In the genomic region with DNA sequence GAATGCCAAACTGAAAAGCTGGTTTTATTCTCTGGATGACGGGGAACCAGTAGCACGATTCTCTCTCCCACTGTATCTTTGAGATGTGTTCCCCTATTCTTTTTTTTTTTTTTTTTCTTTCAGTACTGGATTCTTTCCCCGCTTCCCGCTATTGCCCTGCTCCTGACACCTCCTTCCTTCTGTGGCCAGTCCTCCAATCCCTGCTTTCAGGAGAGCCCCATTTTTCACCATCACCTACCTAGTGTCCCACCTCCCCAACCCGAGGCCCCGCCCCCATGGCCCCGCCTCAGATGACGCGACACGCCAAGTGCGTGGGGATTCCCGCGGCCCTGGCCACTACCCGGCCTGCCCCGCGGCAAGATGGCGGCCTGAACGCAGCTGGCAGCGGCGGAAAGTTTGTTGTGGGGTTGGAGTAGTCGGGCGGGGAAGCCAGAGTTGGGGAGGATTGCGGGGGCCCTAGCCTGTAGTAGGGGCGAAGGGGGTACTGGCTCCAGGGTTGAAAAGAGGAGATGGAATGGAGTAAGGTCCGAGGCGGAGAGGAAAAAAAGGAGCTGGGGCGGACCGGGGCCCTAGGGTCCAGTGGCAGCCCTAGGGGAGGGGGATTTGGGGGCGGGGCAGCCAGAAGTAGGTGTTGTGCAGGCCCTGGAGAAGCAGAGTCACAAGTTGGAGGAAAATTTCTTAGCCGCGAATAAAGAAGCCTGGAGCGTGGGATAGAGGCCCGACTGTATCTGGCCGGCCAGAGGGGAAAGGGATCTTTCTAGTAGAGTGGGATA, we compare ENCODE assay signal across 8 cellular contexts. TPM values are rescaled to one million over a fixed set of nuclear protein-coding genes. Genes with fewer than 3 reads are reported as not detected.
DNase-seq lines count a peak whose midpoint lies in the region; ATAC-seq and TF ChIP-seq lines count a peak whose summit lies in the region.

A gene with protein sequence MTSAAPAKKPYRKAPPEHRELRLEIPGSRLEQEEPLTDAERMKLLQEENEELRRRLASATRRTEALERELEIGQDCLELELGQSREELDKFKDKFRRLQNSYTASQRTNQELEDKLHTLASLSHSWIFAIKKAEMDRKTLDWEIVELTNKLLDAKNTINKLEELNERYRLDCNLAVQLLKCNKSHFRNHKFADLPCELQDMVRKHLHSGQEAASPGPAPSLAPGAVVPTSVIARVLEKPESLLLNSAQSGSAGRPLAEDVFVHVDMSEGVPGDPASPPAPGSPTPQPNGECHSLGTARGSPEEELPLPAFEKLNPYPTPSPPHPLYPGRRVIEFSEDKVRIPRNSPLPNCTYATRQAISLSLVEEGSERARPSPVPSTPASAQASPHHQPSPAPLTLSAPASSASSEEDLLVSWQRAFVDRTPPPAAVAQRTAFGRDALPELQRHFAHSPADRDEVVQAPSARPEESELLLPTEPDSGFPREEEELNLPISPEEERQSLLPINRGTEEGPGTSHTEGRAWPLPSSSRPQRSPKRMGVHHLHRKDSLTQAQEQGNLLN (plus strand): TSS at position 336 of the 773 bp plus-strand sequence. CDS start 21,432 bp downstream, outside the sequence.

- H3K9me3 ChIP-seq in iPS DF 6.9 (ENCODE audit: control insufficient read depth, insufficient read depth, low read length) = no peaks in the 10 kb centered on the region
- no peaks in the 10 kb centered on the region for H3K9me3 ChIP-seq in gastrocnemius medialis

- H3K9me3 Mint-ChIP-seq in brain = no peaks in the 10 kb centered on the region

- intact Hi-C loops in gastrocnemius medialis (cut with DNase I; ENCODE audit: low total_unique reads) = loop anchor here (1.0 kb wide), 1 partner anchor 15 kb away; no protein-coding TSS in a partner anchor

- H3K4me1 ChIP-seq in iPS DF 6.9 (ENCODE audit: control insufficient read depth, insufficient read depth, low read length) (peaks cover 5% of the 10 kb centered on the region; the same call in 1 of the 2 replicates), gastrocnemius medialis (peaks cover 38 to 40% of the 10 kb centered on the region in 2 donors)

- ATAC-seq in GM18499 (IDR thresholded peaks at IDR 0.05; ENCODE audit: insufficient read depth, unreplicated experiment) (peak; percentile 52), HG02943 (IDR thresholded peaks at IDR 0.05; ENCODE audit: low read depth, unreplicated experiment) (peak; percentile 82), gastrocnemius medialis (peak; percentile 87 to 93), HG03025 (IDR thresholded peaks at IDR 0.05; ENCODE audit: low FRiP score, unreplicated experiment) (no peak)

- peak; percentile 75 to 85 for TF ChIP-seq POLR2A in gastrocnemius medialis (IDR thresholded peaks at IDR 0.05)

- H3K27ac ChIP-seq in iPS DF 6.9 (ENCODE audit: low read length) (no peak within 1 kb of the TSS), gastrocnemius medialis (peak within 1 kb of the TSS; percentile 86 to 93 (median 92))

- no peaks in the 10 kb centered on the region; the same call in 1 of the 2 replicates for H3K27me3 ChIP-seq in iPS DF 6.9 (ENCODE audit: control insufficient read depth, insufficient read depth, low read length)
- no peaks in the 10 kb centered on the region for H3K27me3 ChIP-seq in gastrocnemius medialis

- peak within 1 kb of the TSS; percentile 90; the same call in 1 of the 2 replicates for H3K4me3 ChIP-seq in iPS DF 6.9 (ENCODE audit: low read length)
- peak within 1 kb of the TSS; percentile 80 to 95 (median 87) for H3K4me3 ChIP-seq in gastrocnemius medialis

- in situ Hi-C loops in gastrocnemius medialis (cut with MboI; ENCODE audit: low sequenced_read_pairs in 4 of 4) = no loop called here

- H3K4me1 Mint-ChIP-seq in brain = peaks cover 61% of the 10 kb centered on the region

- no peaks in the 10 kb centered on the region for H3K36me3 ChIP-seq in iPS DF 6.9 (ENCODE audit: control insufficient read depth, insufficient read depth, low read length)
- no peaks in the 10 kb centered on the region for H3K36me3 ChIP-seq in gastrocnemius medialis

- no peaks in the 10 kb centered on the region for H3K36me3 Mint-ChIP-seq in brain

- TF ChIP-seq CTCF in brain (conservative IDR thresholded peaks at IDR 0.05) (no peak), gastrocnemius medialis (IDR thresholded peaks at IDR 0.05 in 4 of 5, conservative IDR thresholded peaks at IDR 0.05 in 1 of 5) (no peak)

- DNase-seq in NCI-H2107 (lab: John Stamatoyannopoulos, UW) (peak; percentile 68), UCSD-AML1 (lab: John Stamatoyannopoulos, UW; ENCODE audit: unreplicated experiment) (peak; percentile 90), iPS DF 6.9 (ENCODE audit: low read depth, low spot score) (peak; percentile 83), gastrocnemius medialis (peak; percentile 79 to 84)

- WGBS in iPS DF 6.9 (ENCODE audit: insufficient coverage, insufficient read length) = no CpG with 5 or more reads among the region's 34 CpGs

- H3K27me3 Mint-ChIP-seq in brain = peaks cover 9% of the 10 kb centered on the region

- H3K4me3 Mint-ChIP-seq in brain = peak within 1 kb of the TSS; percentile 87 to 95 (median 92)

- peak within 1 kb of the TSS; percentile 92 to 96 (median 95) for H3K27ac Mint-ChIP-seq in brain

RNA-seq across cellular contexts. Expression of the gene that starts here (rescaled TPM):
- polyA plus RNA-seq in brain (ENCODE audit: insufficient read depth, low read depth, low replicate concordance) = 29.1 TPM
- 10 to 100 TPM; 28.8 to 45.2 (median 37.7) TPM for total RNA-seq in gastrocnemius medialis
